In the genomic region with DNA sequence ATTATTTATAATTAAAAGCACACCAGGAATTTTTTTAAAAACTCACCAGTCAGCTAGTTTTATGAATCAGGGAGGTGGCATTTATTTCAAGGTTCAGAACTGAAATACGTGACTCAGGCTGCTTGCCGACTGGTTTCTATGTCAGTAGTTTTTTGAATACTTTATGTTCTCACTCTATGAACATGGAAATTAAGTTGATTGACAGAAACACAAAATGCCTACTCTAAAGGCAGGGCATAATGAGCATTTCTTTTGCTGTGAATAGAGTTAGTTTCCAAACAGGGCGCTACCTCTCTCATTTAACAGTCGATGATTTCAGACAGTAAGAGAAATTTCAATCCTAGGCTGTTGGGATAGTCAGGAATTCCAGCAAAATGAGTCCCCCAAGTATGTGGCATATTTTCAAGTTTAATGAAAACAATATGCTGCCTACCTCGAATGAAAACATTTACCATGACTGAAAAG, we compare ENCODE assay signal across 12 cellular contexts. TPM values are rescaled to one million over a fixed set of nuclear protein-coding genes. Genes with fewer than 3 reads are reported as not detected.
A peak's percentile ranks its signal among the peaks of the same experiment; 100 is the strongest.
DNase-seq lines count a peak whose midpoint lies in the region; ATAC-seq and TF ChIP-seq lines count a peak whose summit lies in the region.
"Had no signal": no experiment of that assay in that cellular context is flagged by ENCODE, and none has a peak within 500 bp of the region (broad histone marks: within the 10 kb centered on the region; RNA-seq: fewer than 3 reads in every experiment).

No MANE protein-coding gene starts in this region.

- ATAC-seq in naive thymus-derived CD4-positive, alpha-beta T cell = no peak
- no peak for ATAC-seq in activated CD8-positive, alpha-beta memory T cell treated with anti-CD3 and anti-CD28 coated beads, Interleukin-2, amount 10 ng/mL, durations not matched to agents 7 days and 5 days
- no peak for ATAC-seq in GM19023 (IDR thresholded peaks at IDR 0.05; ENCODE audit: unreplicated experiment)
- ATAC-seq: mucosa of descending colon had no signal

- no peak overlapping the region for H3K4me3 ChIP-seq in BJ (ENCODE audit: low read depth, low read length)
- H3K4me3 ChIP-seq in astrocyte of the spinal cord (ENCODE audit: low read depth, low read length) = peak overlapping the region; percentile 25
- H3K4me3 ChIP-seq in naive thymus-derived CD4-positive, alpha-beta T cell (ENCODE audit: low read length) = no peak overlapping the region
- H3K4me3 ChIP-seq: cardiac muscle cell, mucosa of descending colon, uterus had no signal

- no peaks in the 10 kb centered on the region for H3K9me3 Mint-ChIP-seq in naive thymus-derived CD4-positive, alpha-beta T cell
- H3K9me3 Mint-ChIP-seq in activated CD8-positive, alpha-beta memory T cell treated with anti-CD3 and anti-CD28 coated beads, Interleukin-2, amount 10 ng/mL, durations not matched to agents 7 days and 5 days (ENCODE audit: low read depth) = no peaks in the 10 kb centered on the region

- H3K4me1 Mint-ChIP-seq in naive thymus-derived CD4-positive, alpha-beta T cell = peaks cover 41 to 84% (median 77%) of the 10 kb centered on the region in 7 donors
- H3K4me1 Mint-ChIP-seq in activated CD8-positive, alpha-beta memory T cell treated with anti-CD3 and anti-CD28 coated beads, Interleukin-2, amount 10 ng/mL, durations not matched to agents 7 days and 5 days = peaks cover 53% of the 10 kb centered on the region

- CTCF ChIA-PET in BJ (lab: Yijun Ruan, JAX) = interaction anchor here (0.7 kb wide), 1 partner anchor 849 kb away, joined by 4 read pairs; no protein-coding TSS in a partner anchor
- CTCF ChIA-PET in naive thymus-derived CD4-positive, alpha-beta T cell (lab: Charles Lee) = no interaction called here
- CTCF ChIA-PET in activated CD8-positive, alpha-beta memory T cell treated with anti-CD3 and anti-CD28 coated beads, Interleukin-2, amount 10 ng/mL, durations not matched to agents 7 days and 5 days (lab: Charles Lee) = no interaction called here

- intact Hi-C loops in naive thymus-derived CD4-positive, alpha-beta T cell (cut with micrococcal nuclease) = loop anchor here (2.0 to 10.0 kb wide), 4 partner anchors 21 to 1907 kb away; partner anchors contain the start of genes NCOR1 (in 1 of the 2) and PIGL (in 1 of the 2)

- H3K36me3 Mint-ChIP-seq in naive thymus-derived CD4-positive, alpha-beta T cell = peaks cover 4 to 30% (median 21%) of the 10 kb centered on the region in 5 donors
- H3K36me3 Mint-ChIP-seq in activated CD8-positive, alpha-beta memory T cell treated with anti-CD3 and anti-CD28 coated beads, Interleukin-2, amount 10 ng/mL, durations not matched to agents 7 days and 5 days = peaks cover 7% of the 10 kb centered on the region

- DNase-seq in BJ (ENCODE audit: low read depth) (peak; percentile 55), HS-27A (ENCODE audit: low read depth) (peak; percentile 45), astrocyte of the spinal cord (ENCODE audit: low read depth, low spot score) (peak; percentile 84), NCI-H1436 (lab: John Stamatoyannopoulos, UW) (no peak)
- no peak for DNase-seq in naive thymus-derived CD4-positive, alpha-beta T cell
- no peak for DNase-seq in activated CD8-positive, alpha-beta memory T cell treated with anti-CD3 and anti-CD28 coated beads, Interleukin-2, amount 10 ng/mL, durations not matched to agents 7 days and 5 days
- DNase-seq in stimulated activated CD4-positive, alpha-beta T cell treated with anti-CD3 and anti-CD28 coated beads, Interleukin-4, amount 100 ng/mL, for 24 hours = no peak
- DNase-seq: DMS79, mucosa of descending colon, uterus had no signal

- peaks cover 2% of the 10 kb centered on the region for H3K36me3 ChIP-seq in BJ (ENCODE audit: control insufficient read depth, insufficient read depth, low read length)
- H3K36me3 ChIP-seq in naive thymus-derived CD4-positive, alpha-beta T cell (ENCODE audit: control insufficient read depth in 2 of 3, insufficient read depth in 3 of 3, low read length in 3 of 3) = no peaks in the 10 kb centered on the region
- H3K36me3 ChIP-seq: cardiac muscle cell, uterus had no signal

- no peak for TF ChIP-seq CTCF in BJ (IDR thresholded peaks at IDR 0.05; ENCODE audit: insufficient read depth, low read depth, low read length)
- TF ChIP-seq CTCF in astrocyte of the spinal cord (IDR thresholded peaks at IDR 0.05; ENCODE audit: low read depth, low read length) = no peak

- H3K4me1 ChIP-seq in naive thymus-derived CD4-positive, alpha-beta T cell (ENCODE audit: control insufficient read depth in 2 of 2, insufficient read depth in 2 of 2, low read length in 2 of 2) = peaks cover 36 to 44% of the 10 kb centered on the region in 2 donors

- in situ Hi-C loops in astrocyte of the spinal cord (cut with HindIII; ENCODE audit: low sequenced_read_pairs) = no loop called here

- POLR2A ChIA-PET in BJ (lab: Charles Lee) = no interaction called here
- POLR2A ChIA-PET in naive thymus-derived CD4-positive, alpha-beta T cell (lab: Charles Lee) = interaction anchor here (0.6 to 1.0 kb wide), 2 partner anchors 262 to 1261 kb away, joined by 3 read pairs; no protein-coding TSS in a partner anchor

- no peaks in the 10 kb centered on the region for H3K9me3 ChIP-seq in naive thymus-derived CD4-positive, alpha-beta T cell (ENCODE audit: control insufficient read depth in 2 of 3, low read length in 3 of 3)
- H3K9me3 ChIP-seq: mucosa of descending colon, uterus had no signal

- peaks cover 0 to 3% (median 0%) of the 10 kb centered on the region in 5 donors for H3K27me3 Mint-ChIP-seq in naive thymus-derived CD4-positive, alpha-beta T cell
- peaks cover 11% of the 10 kb centered on the region for H3K27me3 Mint-ChIP-seq in activated CD8-positive, alpha-beta memory T cell treated with anti-CD3 and anti-CD28 coated beads, Interleukin-2, amount 10 ng/mL, durations not matched to agents 7 days and 5 days

- peak overlapping the region in 1 of 9 donors; percentile 17 for H3K27ac Mint-ChIP-seq in naive thymus-derived CD4-positive, alpha-beta T cell
- H3K27ac Mint-ChIP-seq in activated CD8-positive, alpha-beta memory T cell treated with anti-CD3 and anti-CD28 coated beads, Interleukin-2, amount 10 ng/mL, durations not matched to agents 7 days and 5 days = no peak overlapping the region

- H3K27ac ChIP-seq in naive thymus-derived CD4-positive, alpha-beta T cell (ENCODE audit: low read depth, low read length) = no peak overlapping the region
- H3K27ac ChIP-seq: cardiac muscle cell, uterus had no signal

- peak overlapping the region in 9 of 10 donors; percentile 19 to 95 (median 57) for H3K4me3 Mint-ChIP-seq in naive thymus-derived CD4-positive, alpha-beta T cell
- H3K4me3 Mint-ChIP-seq in activated CD8-positive, alpha-beta memory T cell treated with anti-CD3 and anti-CD28 coated beads, Interleukin-2, amount 10 ng/mL, durations not matched to agents 7 days and 5 days = no peak overlapping the region

- H3K27me3 ChIP-seq in BJ (ENCODE audit: control insufficient read depth, insufficient read depth, low read length) = no peaks in the 10 kb centered on the region
- H3K27me3 ChIP-seq in naive thymus-derived CD4-positive, alpha-beta T cell (ENCODE audit: control insufficient read depth in 2 of 2, insufficient read depth in 2 of 2, low read length in 2 of 2) = no peaks in the 10 kb centered on the region

RNA-seq across cellular contexts. Expression of gene HS3ST3B1, which starts 6.7 kb away (rescaled TPM):
- polyA plus RNA-seq in BJ (2011; rRNA removed) = 3.4 and 4.5 TPM in 2 replicates
- 9.0 and 10.0 TPM in 2 replicates for polyA minus RNA-seq in BJ (2011; rRNA and poly(A)+ RNA removed)
- 10 to 100 TPM; 11.7 to 40.7 (median 30.8) TPM for total RNA-seq in naive thymus-derived CD4-positive, alpha-beta T cell
- polyA plus RNA-seq in naive thymus-derived CD4-positive, alpha-beta T cell = 10 to 100 TPM in 1 of 2 donors, 1 to 10 TPM in 1; 7.9 to 12.2 TPM
- 10 to 100 TPM in 1 of 2 experiments, 1 to 10 TPM in 1; 6.9 to 24.9 TPM for total RNA-seq in activated CD8-positive, alpha-beta memory T cell treated with anti-CD3 and anti-CD28 coated beads, Interleukin-2, amount 10 ng/mL, durations not matched to agents 7 days and 5 days

Comparison
In these comparisons a context has a peak if more than half of its experiments do, and no peak if none do; other contexts are left out.
1. DNase-seq: peak in BJ (single experiment), HS-27A (single experiment) and astrocyte of the spinal cord (single experiment); none in naive thymus-derived CD4-positive, alpha-beta T cell (0 of 9), activated CD8-positive, alpha-beta memory T cell treated with anti-CD3 and anti-CD28 coated beads, Interleukin-2, amount 10 ng/mL, durations not matched to agents 7 days and 5 days (single experiment), NCI-H1436 (single experiment) and stimulated activated CD4-positive, alpha-beta T cell treated with anti-CD3 and anti-CD28 coated beads, Interleukin-4, amount 100 ng/mL, for 24 hours (single experiment).